ENCODE assay signal across 1 cellular context in genomic region chr2:155062250-155062985, GRCh38.
TF ChIP-seq lines count a peak whose summit lies in the region.

No MANE protein-coding gene starts in this region.

TF ChIP-seq in SK-N-SH, 30 proteins besides CTCF, POLR2A, EP300 and RAD21 (continued from another document):
- TF ChIP-seq, protein P1, sequence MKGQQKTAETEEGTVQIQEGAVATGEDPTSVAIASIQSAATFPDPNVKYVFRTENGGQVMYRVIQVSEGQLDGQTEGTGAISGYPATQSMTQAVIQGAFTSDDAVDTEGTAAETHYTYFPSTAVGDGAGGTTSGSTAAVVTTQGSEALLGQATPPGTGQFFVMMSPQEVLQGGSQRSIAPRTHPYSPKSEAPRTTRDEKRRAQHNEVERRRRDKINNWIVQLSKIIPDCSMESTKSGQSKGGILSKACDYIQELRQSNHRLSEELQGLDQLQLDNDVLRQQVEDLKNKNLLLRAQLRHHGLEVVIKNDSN (IDR thresholded peaks at IDR 0.05; ENCODE audit: borderline replicate concordance, low read depth): no peak
- TF ChIP-seq MXI1 (IDR thresholded peaks at IDR 0.05; ENCODE audit: low read depth, low read length) (no peak), JUND (IDR thresholded peaks at IDR 0.05) (no peak), TCF12 (IDR thresholded peaks at IDR 0.05) (no peak), NFIC (IDR thresholded peaks at IDR 0.05; ENCODE audit: borderline replicate concordance) (no peak), SMC3 (IDR thresholded peaks at IDR 0.05; ENCODE audit: low read depth, low read length) (no peak)
- TF ChIP-seq, protein P2, sequence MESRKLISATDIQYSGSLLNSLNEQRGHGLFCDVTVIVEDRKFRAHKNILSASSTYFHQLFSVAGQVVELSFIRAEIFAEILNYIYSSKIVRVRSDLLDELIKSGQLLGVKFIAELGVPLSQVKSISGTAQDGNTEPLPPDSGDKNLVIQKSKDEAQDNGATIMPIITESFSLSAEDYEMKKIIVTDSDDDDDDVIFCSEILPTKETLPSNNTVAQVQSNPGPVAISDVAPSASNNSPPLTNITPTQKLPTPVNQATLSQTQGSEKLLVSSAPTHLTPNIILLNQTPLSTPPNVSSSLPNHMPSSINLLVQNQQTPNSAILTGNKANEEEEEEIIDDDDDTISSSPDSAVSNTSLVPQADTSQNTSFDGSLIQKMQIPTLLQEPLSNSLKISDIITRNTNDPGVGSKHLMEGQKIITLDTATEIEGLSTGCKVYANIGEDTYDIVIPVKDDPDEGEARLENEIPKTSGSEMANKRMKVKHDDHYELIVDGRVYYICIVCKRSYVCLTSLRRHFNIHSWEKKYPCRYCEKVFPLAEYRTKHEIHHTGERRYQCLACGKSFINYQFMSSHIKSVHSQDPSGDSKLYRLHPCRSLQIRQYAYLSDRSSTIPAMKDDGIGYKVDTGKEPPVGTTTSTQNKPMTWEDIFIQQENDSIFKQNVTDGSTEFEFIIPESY (IDR thresholded peaks at IDR 0.05; ENCODE audit: borderline replicate concordance, low read depth): no peak
